9 cellular contexts compared by ENCODE assay signal in genomic region chr4:146916479-146917076, GRCh38. TPM values are rescaled to one million over a fixed set of nuclear protein-coding genes. Genes with fewer than 3 reads are reported as not detected.
DNase-seq lines count a peak whose midpoint lies in the region; ATAC-seq and TF ChIP-seq lines count a peak whose summit lies in the region.
"Had no signal": no experiment of that assay in that cellular context is flagged by ENCODE, and none has a peak within 500 bp of the region (broad histone marks: within the 10 kb centered on the region; RNA-seq: fewer than 3 reads in every experiment).

No MANE protein-coding gene starts in this region.

- H3K36me3 ChIP-seq in Loucy (ENCODE audit: insufficient read depth, low read length) (no peaks in the 10 kb centered on the region), vagina (no peaks in the 10 kb centered on the region)

- DNase-seq in Ammon's horn (ENCODE audit: low spot score) (peak; percentile 36), immature natural killer cell (peak in 2 of 3 donors; percentile 9 to 28), vagina (ENCODE audit: extremely low spot score in 2 of 2) (no peak), NCI-H774 (lab: John Stamatoyannopoulos, UW) (no peak), lower leg skin (ENCODE audit: low spot score in 2 of 2) (no peak)
- peak; percentile 32 for DNase-seq in activated CD8-positive, alpha-beta T cell treated with anti-CD3 and anti-CD28 coated beads, Interleukin-2, amount 10 ng/mL, durations not matched to agents 7 days and 5 days

- H3K9ac ChIP-seq in Loucy (ENCODE audit: low read depth, low read length, poor library complexity, severe bottlenecking), result no peak overlapping the region

- H4K20me1 ChIP-seq in Loucy (ENCODE audit: insufficient read depth, low read length, poor library complexity, severe bottlenecking), result no peaks in the 10 kb centered on the region

- H3K36me3 Mint-ChIP-seq in activated CD8-positive, alpha-beta T cell treated with anti-CD3 and anti-CD28 coated beads, Interleukin-2, amount 10 ng/mL, durations not matched to agents 7 days and 5 days (ENCODE audit: low read depth), result no peaks in the 10 kb centered on the region
- no peaks in the 10 kb centered on the region for H3K36me3 Mint-ChIP-seq in immature natural killer cell
- H3K36me3 Mint-ChIP-seq: memory B cell had no signal

- H3K79me2 ChIP-seq in Loucy (ENCODE audit: insufficient read depth, low read length), result no peaks in the 10 kb centered on the region

- H3K4me1 Mint-ChIP-seq in activated CD8-positive, alpha-beta T cell treated with anti-CD3 and anti-CD28 coated beads, Interleukin-2, amount 10 ng/mL, durations not matched to agents 7 days and 5 days (ENCODE audit: low read depth), result no peaks in the 10 kb centered on the region
- H3K4me1 Mint-ChIP-seq in immature natural killer cell, result no peaks in the 10 kb centered on the region
- H3K4me1 Mint-ChIP-seq: memory B cell had no signal

- H3K27me3 Mint-ChIP-seq in activated CD8-positive, alpha-beta T cell treated with anti-CD3 and anti-CD28 coated beads, Interleukin-2, amount 10 ng/mL, durations not matched to agents 7 days and 5 days (ENCODE audit: low read depth), result peaks cover 4% of the 10 kb centered on the region
- H3K27me3 Mint-ChIP-seq in immature natural killer cell (ENCODE audit: low read depth in 3 of 3), result peaks cover 2 to 3% (median 2%) of the 10 kb centered on the region in 3 donors

- TF ChIP-seq POLR2A in vagina (IDR thresholded peaks at IDR 0.05) (no peak), lower leg skin (IDR thresholded peaks at IDR 0.05) (no peak)

- H3F3A ChIP-seq in Loucy (ENCODE audit: low read depth), result no peaks in the 10 kb centered on the region

- H3K27me3 ChIP-seq in Loucy (ENCODE audit: insufficient read depth, low read length, poor library complexity, severe bottlenecking), result no peaks in the 10 kb centered on the region
- no peaks in the 10 kb centered on the region for H3K27me3 ChIP-seq in vagina

- H3K9me2 ChIP-seq in Loucy (replicated peaks; ENCODE audit: low read depth, low read length), result no peaks in the 10 kb centered on the region

- POLR2A ChIA-PET in activated CD8-positive, alpha-beta T cell treated with anti-CD3 and anti-CD28 coated beads, Interleukin-2, amount 10 ng/mL, durations not matched to agents 7 days and 5 days (lab: Charles Lee), result no interaction called here

- H3K27ac Mint-ChIP-seq in activated CD8-positive, alpha-beta T cell treated with anti-CD3 and anti-CD28 coated beads, Interleukin-2, amount 10 ng/mL, durations not matched to agents 7 days and 5 days, result no peak overlapping the region
- H3K27ac Mint-ChIP-seq in immature natural killer cell, result no peak overlapping the region
- H3K27ac Mint-ChIP-seq: memory B cell had no signal

- no peak overlapping the region for H3K4me3 Mint-ChIP-seq in activated CD8-positive, alpha-beta T cell treated with anti-CD3 and anti-CD28 coated beads, Interleukin-2, amount 10 ng/mL, durations not matched to agents 7 days and 5 days
- H3K4me3 Mint-ChIP-seq in immature natural killer cell, result no peak overlapping the region
- H3K4me3 Mint-ChIP-seq: memory B cell had no signal

- no peak overlapping the region for H3K4me3 ChIP-seq in GM12875 (ENCODE audit: low read depth, low read length)
- H3K4me3 ChIP-seq in Loucy (ENCODE audit: low read length, poor library complexity, severe bottlenecking), result no peak overlapping the region
- no peak overlapping the region for H3K4me3 ChIP-seq in vagina
- no peak overlapping the region for H3K4me3 ChIP-seq in lower leg skin (ENCODE audit: low read depth, poor library complexity, severe bottlenecking)

- H2AFZ ChIP-seq in Loucy (ENCODE audit: low read length), result no peak overlapping the region

- H3K9me3 ChIP-seq in Loucy (ENCODE audit: insufficient read depth, low read depth, low read length) (no peaks in the 10 kb centered on the region), vagina (no peaks in the 10 kb centered on the region)

- no peaks in the 10 kb centered on the region for H3K9me3 Mint-ChIP-seq in activated CD8-positive, alpha-beta T cell treated with anti-CD3 and anti-CD28 coated beads, Interleukin-2, amount 10 ng/mL, durations not matched to agents 7 days and 5 days (ENCODE audit: insufficient read depth)
- H3K9me3 Mint-ChIP-seq in immature natural killer cell, result peaks cover 0 to 4% (median 0%) of the 10 kb centered on the region in 6 donors
- H3K9me3 Mint-ChIP-seq: memory B cell had no signal

- H3K4me2 ChIP-seq in Loucy (ENCODE audit: low read depth, low read length, poor library complexity, severe bottlenecking), result no peak overlapping the region

- CTCF ChIA-PET in activated CD8-positive, alpha-beta T cell treated with anti-CD3 and anti-CD28 coated beads, Interleukin-2, amount 10 ng/mL, durations not matched to agents 7 days and 5 days (lab: Charles Lee), result no interaction called here

- H3K4me1 ChIP-seq in Loucy (ENCODE audit: insufficient read depth, low read length, poor library complexity, severe bottlenecking), result no peaks in the 10 kb centered on the region
- no peaks in the 10 kb centered on the region for H3K4me1 ChIP-seq in vagina

- no peak overlapping the region for H3K27ac ChIP-seq in vagina

- intact Hi-C loops in vagina (cut with DNase I), result no loop called here
- intact Hi-C loops in lower leg skin (cut with DNase I; ENCODE audit: low total_unique reads), result no loop called here

- TF ChIP-seq CTCF in GM12875 (IDR thresholded peaks at IDR 0.05; ENCODE audit: borderline replicate concordance, insufficient read depth, low read depth, low read length) (peak; percentile 33; the same call in 1 of the 2 replicates), Loucy (conservative IDR thresholded peaks at IDR 0.05; ENCODE audit: low read length) (peak; percentile 89), vagina (IDR thresholded peaks at IDR 0.05) (peak in 2 of 3 experiments; percentile 38 to 57), lower leg skin (IDR thresholded peaks at IDR 0.05) (no peak)

- ATAC-seq in activated CD8-positive, alpha-beta T cell treated with anti-CD3 and anti-CD28 coated beads, Interleukin-2, amount 10 ng/mL, durations not matched to agents 7 days and 5 days, result no peak

RNA-seq across cellular contexts. Expression of gene TTC29, which starts 29.1 kb away (rescaled TPM):
- not detected for total RNA-seq in activated CD8-positive, alpha-beta T cell treated with anti-CD3 and anti-CD28 coated beads, Interleukin-2, amount 10 ng/mL, durations not matched to agents 7 days and 5 days
- not detected for polyA plus RNA-seq in immature natural killer cell
- total RNA-seq in vagina (not detected), lower leg skin (under 1 TPM in 1 of 4 donors, not detected in 3; 0.13 TPM)

Comparison
In these comparisons a context has a peak if more than half of its experiments do, and no peak if none do; other contexts are left out.
1. DNase-seq: peak in Ammon's horn (single experiment), activated CD8-positive, alpha-beta T cell treated with anti-CD3 and anti-CD28 coated beads, Interleukin-2, amount 10 ng/mL, durations not matched to agents 7 days and 5 days (single experiment) and immature natural killer cell (2 of 3); none in vagina (0 of 2), NCI-H774 (single experiment) and lower leg skin (0 of 2).
2. CTCF ChIP-seq: peak in GM12875 (single experiment), Loucy (single experiment) and vagina (2 of 3); none in lower leg skin (0 of 3).